ENCODE assay signal across 11 cellular contexts in the genomic region with DNA sequence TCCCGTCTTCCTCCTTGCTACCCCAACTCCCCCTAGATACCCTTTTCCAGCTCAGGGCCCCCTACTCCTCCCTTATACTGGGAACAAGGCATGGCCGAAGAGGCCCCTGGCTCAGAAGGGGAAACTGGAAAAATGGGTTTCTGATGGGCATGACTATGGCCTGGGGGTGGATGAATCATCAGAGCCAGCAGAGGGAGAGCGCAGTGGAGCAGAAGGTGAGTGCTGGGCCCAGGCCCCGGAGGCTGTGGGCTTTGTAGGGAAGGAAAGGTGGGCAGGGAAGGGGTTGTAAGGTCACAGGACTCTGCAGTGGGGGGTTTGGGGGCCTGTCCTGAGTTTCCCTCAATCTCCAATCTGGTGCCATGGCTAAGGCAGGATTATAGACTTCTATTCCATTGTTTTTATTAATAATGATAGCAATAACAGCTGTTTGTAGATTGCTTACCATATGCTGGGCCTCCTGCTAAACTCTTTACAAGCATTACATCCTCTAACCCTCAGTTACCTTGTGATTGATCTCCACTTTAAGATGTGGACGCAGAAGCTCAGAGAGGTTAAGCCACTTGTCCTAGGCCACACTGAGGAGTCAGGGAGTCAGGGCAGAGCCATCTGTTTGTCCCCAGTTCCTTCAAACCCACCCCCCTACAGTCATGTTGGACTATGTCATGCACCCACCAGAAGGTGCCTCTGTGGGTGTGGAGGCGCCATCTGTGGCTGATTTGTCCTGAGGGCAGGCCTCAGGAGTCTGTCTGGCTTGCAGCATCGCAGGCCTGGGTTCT. TPM values are rescaled to one million over a fixed set of nuclear protein-coding genes. Genes with fewer than 3 reads are reported as not detected.
DNase-seq lines count a peak whose midpoint lies in the region; TF ChIP-seq lines count a peak whose summit lies in the region.
"Had no signal": no experiment of that assay in that cellular context is flagged by ENCODE, and none has a peak within 500 bp of the region (broad histone marks: within the 10 kb centered on the region; RNA-seq: fewer than 3 reads in every experiment).

No MANE protein-coding gene starts in this region.

- POLR2A ChIA-PET in activated CD4-positive, alpha-beta memory T cell treated with anti-CD3 and anti-CD28 coated beads for 36 hours (lab: Charles Lee): no interaction called here

- H3K4me3 Mint-ChIP-seq in activated CD4-positive, alpha-beta memory T cell treated with anti-CD3 and anti-CD28 coated beads for 36 hours: no peak overlapping the region

- peaks cover 4% of the 10 kb centered on the region for H3K36me3 Mint-ChIP-seq in activated CD4-positive, alpha-beta memory T cell treated with anti-CD3 and anti-CD28 coated beads for 36 hours

- TF ChIP-seq CTCF in GM13976 (IDR thresholded peaks at IDR 0.05; ENCODE audit: borderline replicate concordance, control extremely low read depth, extremely low read depth, insufficient read depth, missing control alignments): no peak

- no peaks in the 10 kb centered on the region for H3K4me1 Mint-ChIP-seq in activated CD4-positive, alpha-beta memory T cell treated with anti-CD3 and anti-CD28 coated beads for 36 hours (ENCODE audit: low read depth)

- intact Hi-C loops in activated CD4-positive, alpha-beta memory T cell treated with anti-CD3 and anti-CD28 coated beads for 36 hours (cut with micrococcal nuclease): no loop called here

- H3K27me3 Mint-ChIP-seq in activated CD4-positive, alpha-beta memory T cell treated with anti-CD3 and anti-CD28 coated beads for 36 hours: peaks cover 2% of the 10 kb centered on the region

- in situ Hi-C loops in GM13976 (cut with MboI; ENCODE audit: low sequenced_read_pairs, unreplicated experiment): no loop called here

- H3K27ac Mint-ChIP-seq in activated CD4-positive, alpha-beta memory T cell treated with anti-CD3 and anti-CD28 coated beads for 36 hours: no peak overlapping the region

- peaks cover 16% of the 10 kb centered on the region for H3K9me3 Mint-ChIP-seq in activated CD4-positive, alpha-beta memory T cell treated with anti-CD3 and anti-CD28 coated beads for 36 hours

- CTCF ChIA-PET in activated CD4-positive, alpha-beta memory T cell treated with anti-CD3 and anti-CD28 coated beads for 36 hours (lab: Charles Lee): no interaction called here

- peak; percentile 68 for DNase-seq in COLO829 (ENCODE audit: low spot score)
- DNase-seq in M059J (ENCODE audit: low read depth): peak; percentile 89
- DNase-seq in astrocyte of the hippocampus (ENCODE audit: low read depth, low spot score): peak; percentile 62
- DNase-seq in left kidney (ENCODE audit: low read depth, low spot score): peak; percentile 36
- DNase-seq in activated CD4-positive, alpha-beta memory T cell treated with anti-CD3 and anti-CD28 coated beads for 36 hours: no peak
- no peak for DNase-seq in GM13976 (ENCODE audit: low spot score)
- DNase-seq in amygdala (lab: John Stamatoyannopoulos, UW): no peak
- DNase-seq in NCI-H2107 treated with DMSO at 0.1 percent for 48 hours (lab: John Stamatoyannopoulos, UW; ENCODE audit: unreplicated experiment): no peak
- DNase-seq: central memory CD4-positive, alpha-beta T cell; NCI-H345; SHP77 treated with DMSO at 0.1 percent for 48 hours had no signal

RNA-seq across cellular contexts. Expression of a gene that starts 36.2 kb away (rescaled TPM):
- total RNA-seq in M059J (2014; rRNA removed; shearing (Covaris generic)): 6.2 and 15.2 TPM in 2 replicates
- 10 to 100 TPM in 1 of 2 experiments, 1 to 10 TPM in 1; 8.7 to 12.9 TPM for total RNA-seq in activated CD4-positive, alpha-beta memory T cell treated with anti-CD3 and anti-CD28 coated beads for 36 hours

RNA-seq across cellular contexts. Expression of a gene that starts 38.2 kb away (rescaled TPM):
- 14.4 and 15.6 TPM in 2 replicates for total RNA-seq in M059J (2014; rRNA removed; shearing (Covaris generic))
- total RNA-seq in activated CD4-positive, alpha-beta memory T cell treated with anti-CD3 and anti-CD28 coated beads for 36 hours: 1 to 10 TPM; 3.6 to 3.9 TPM

Comparison
In these comparisons a context has a peak if more than half of its experiments do, and no peak if none do; other contexts are left out.
1. DNase-seq: peak in COLO829 (single experiment), M059J (single experiment), astrocyte of the hippocampus (single experiment) and left kidney (single experiment); none in activated CD4-positive, alpha-beta memory T cell treated with anti-CD3 and anti-CD28 coated beads for 36 hours (single experiment), GM13976 (single experiment), amygdala (0 of 56) and NCI-H2107 treated with DMSO at 0.1 percent for 48 hours (single experiment).